In genomic region chr15:91289324-91289723, GRCh38 we compare ENCODE assay signal across 13 cellular contexts.
DNase-seq lines count a peak whose midpoint lies in the region; ATAC-seq and TF ChIP-seq lines count a peak whose summit lies in the region.
"Had no signal": no experiment of that assay in that cellular context is flagged by ENCODE, and none has a peak within 500 bp of the region (broad histone marks: within the 10 kb centered on the region; RNA-seq: fewer than 3 reads in every experiment).

No MANE protein-coding gene starts in this region.

- H3K79me2 ChIP-seq in MM.1S (ENCODE audit: low read length) = no peaks in the 10 kb centered on the region

- H3K27ac Mint-ChIP-seq in activated CD4-positive, alpha-beta memory T cell treated with anti-CD3 and anti-CD28 coated beads for 36 hours = no peak overlapping the region
- H3K27ac Mint-ChIP-seq in activated CD4-positive, alpha-beta memory T cell treated with anti-CD3 and anti-CD28 coated beads, Interleukin-2, amount 10 ng/mL, durations not matched to agents 7 days and 5 days = no peak overlapping the region
- H3K27ac Mint-ChIP-seq: IgD-negative memory B cell had no signal

- no peaks in the 10 kb centered on the region for H3K9me2 ChIP-seq in MM.1S (replicated peaks; ENCODE audit: insufficient read depth, low read length)

- H3K36me3 Mint-ChIP-seq in activated CD4-positive, alpha-beta memory T cell treated with anti-CD3 and anti-CD28 coated beads for 36 hours = no peaks in the 10 kb centered on the region
- no peaks in the 10 kb centered on the region for H3K36me3 Mint-ChIP-seq in activated CD4-positive, alpha-beta memory T cell treated with anti-CD3 and anti-CD28 coated beads, Interleukin-2, amount 10 ng/mL, durations not matched to agents 7 days and 5 days (ENCODE audit: low read depth)
- H3K36me3 Mint-ChIP-seq: activated naive CD4-positive, alpha-beta T cell treated with anti-CD3 and anti-CD28 coated beads, Interleukin-2, amount 50 U/mL, for 72 hours; IgD-negative memory B cell had no signal

- no peaks in the 10 kb centered on the region for H3K27me3 ChIP-seq in MM.1S (replicated peaks; ENCODE audit: insufficient read depth, low read length)
- H3K27me3 ChIP-seq in tibial nerve = no peaks in the 10 kb centered on the region

- H3K4me1 Mint-ChIP-seq in activated CD4-positive, alpha-beta memory T cell treated with anti-CD3 and anti-CD28 coated beads for 36 hours (ENCODE audit: low read depth) = no peaks in the 10 kb centered on the region
- no peaks in the 10 kb centered on the region for H3K4me1 Mint-ChIP-seq in activated CD4-positive, alpha-beta memory T cell treated with anti-CD3 and anti-CD28 coated beads, Interleukin-2, amount 10 ng/mL, durations not matched to agents 7 days and 5 days

- H3K27ac ChIP-seq in MM.1S (ENCODE audit: low read length) (no peak overlapping the region), tibial nerve (no peak overlapping the region)

- H3K9me3 ChIP-seq in MM.1S (replicated peaks; ENCODE audit: insufficient read depth, low read length) = no peaks in the 10 kb centered on the region
- H3K9me3 ChIP-seq in tibial nerve = no peaks in the 10 kb centered on the region

- H3K4me1 ChIP-seq in MM.1S (ENCODE audit: low read length) (no peaks in the 10 kb centered on the region), tibial nerve (no peaks in the 10 kb centered on the region)

- TF ChIP-seq CTCF in MM.1S (IDR thresholded peaks at IDR 0.05; ENCODE audit: low read length) (peak; percentile 24; the same call in 1 of the 2 replicates), tibial nerve (IDR thresholded peaks at IDR 0.05) (no peak)

- no peaks in the 10 kb centered on the region for H3K9me3 Mint-ChIP-seq in activated CD4-positive, alpha-beta memory T cell treated with anti-CD3 and anti-CD28 coated beads for 36 hours
- no peaks in the 10 kb centered on the region for H3K9me3 Mint-ChIP-seq in activated CD4-positive, alpha-beta memory T cell treated with anti-CD3 and anti-CD28 coated beads, Interleukin-2, amount 10 ng/mL, durations not matched to agents 7 days and 5 days
- H3K9me3 Mint-ChIP-seq: activated naive CD4-positive, alpha-beta T cell treated with anti-CD3 and anti-CD28 coated beads, Interleukin-2, amount 50 U/mL, for 72 hours had no signal

- CTCF ChIA-PET in activated CD4-positive, alpha-beta memory T cell treated with anti-CD3 and anti-CD28 coated beads for 36 hours (lab: Charles Lee) = interaction anchor here (0.5 to 0.8 kb wide), 2 partner anchors 18 to 788 kb away, joined by 3 read pairs; no protein-coding TSS in a partner anchor
- CTCF ChIA-PET in activated CD4-positive, alpha-beta memory T cell treated with anti-CD3 and anti-CD28 coated beads, Interleukin-2, amount 10 ng/mL, durations not matched to agents 7 days and 5 days (lab: Charles Lee) = no interaction called here

- no peak for TF ChIP-seq EP300 in tibial nerve (IDR thresholded peaks at IDR 0.05)

- no peak overlapping the region for H3K9ac ChIP-seq in MM.1S (ENCODE audit: low read length)

- intact Hi-C loops in activated CD4-positive, alpha-beta memory T cell treated with anti-CD3 and anti-CD28 coated beads for 36 hours (cut with micrococcal nuclease) = no loop called here

- no peak overlapping the region for H3K4me2 ChIP-seq in MM.1S (ENCODE audit: low read depth, low read length)

- DNase-seq in activated CD4-positive, alpha-beta memory T cell treated with anti-CD3 and anti-CD28 coated beads for 36 hours = peak; percentile 14
- no peak for DNase-seq in activated CD4-positive, alpha-beta memory T cell treated with anti-CD3 and anti-CD28 coated beads, Interleukin-2, amount 10 ng/mL, durations not matched to agents 7 days and 5 days
- DNase-seq in MM.1S = no peak
- peak; percentile 28 for DNase-seq in UCSD-AML1 (lab: John Stamatoyannopoulos, UW; ENCODE audit: unreplicated experiment)
- peak; percentile 22 for DNase-seq in pons (ENCODE audit: low spot score)
- DNase-seq in SHP77 treated with DMSO at 0.1 percent for 48 hours (lab: John Stamatoyannopoulos, UW) = no peak
- DNase-seq in tibial nerve (ENCODE audit: low spot score in 2 of 2) = no peak
- DNase-seq: activated CD4-positive, alpha-beta T cell treated with anti-CD3 and anti-CD28 coated beads, Interleukin-2, amount 50 U/mL, for 1 hour; head of caudate nucleus; NCI-H748 treated with DMSO at 0.1 percent for 48 hours had no signal

- H3K4me3 ChIP-seq in MM.1S (ENCODE audit: low read length) = no peak overlapping the region
- no peak overlapping the region for H3K4me3 ChIP-seq in tibial nerve

- H3K4me3 Mint-ChIP-seq in activated CD4-positive, alpha-beta memory T cell treated with anti-CD3 and anti-CD28 coated beads for 36 hours = no peak overlapping the region
- H3K4me3 Mint-ChIP-seq in activated CD4-positive, alpha-beta memory T cell treated with anti-CD3 and anti-CD28 coated beads, Interleukin-2, amount 10 ng/mL, durations not matched to agents 7 days and 5 days = no peak overlapping the region
- H3K4me3 Mint-ChIP-seq: IgD-negative memory B cell had no signal

- 75 to 80% methylated on average over 1 of the region's 1 CpG for WGBS in tibial nerve, 2 donors

- no peaks in the 10 kb centered on the region for H4K20me1 ChIP-seq in MM.1S (ENCODE audit: insufficient read depth, low read length)

- H3K36me3 ChIP-seq in MM.1S (replicated peaks; ENCODE audit: insufficient read depth, low read length) = no peaks in the 10 kb centered on the region
- no peaks in the 10 kb centered on the region for H3K36me3 ChIP-seq in tibial nerve

- no peak for ATAC-seq in activated CD4-positive, CD25-positive, alpha-beta regulatory T cell treated with anti-CD3 and anti-CD28 coated beads, Interleukin-2, amount 50 U/mL, for 24 hours

- no peak overlapping the region for H2AFZ ChIP-seq in MM.1S (ENCODE audit: low read length)

- no peak for TF ChIP-seq POLR2A in tibial nerve (IDR thresholded peaks at IDR 0.05)

- peaks cover 2% of the 10 kb centered on the region for H3K27me3 Mint-ChIP-seq in activated CD4-positive, alpha-beta memory T cell treated with anti-CD3 and anti-CD28 coated beads for 36 hours
- peaks cover 8% of the 10 kb centered on the region for H3K27me3 Mint-ChIP-seq in activated CD4-positive, alpha-beta memory T cell treated with anti-CD3 and anti-CD28 coated beads, Interleukin-2, amount 10 ng/mL, durations not matched to agents 7 days and 5 days

- POLR2A ChIA-PET in activated CD4-positive, alpha-beta memory T cell treated with anti-CD3 and anti-CD28 coated beads for 36 hours (lab: Charles Lee) = no interaction called here
- POLR2A ChIA-PET in activated CD4-positive, alpha-beta memory T cell treated with anti-CD3 and anti-CD28 coated beads, Interleukin-2, amount 10 ng/mL, durations not matched to agents 7 days and 5 days (lab: Charles Lee) = no interaction called here

- H3F3A ChIP-seq in MM.1S (ENCODE audit: insufficient read depth, low read length) = no peaks in the 10 kb centered on the region

Comparison
In these comparisons a context has a peak if more than half of its experiments do, and no peak if none do; other contexts are left out.
1. DNase-seq: peak in activated CD4-positive, alpha-beta memory T cell treated with anti-CD3 and anti-CD28 coated beads for 36 hours (single experiment), UCSD-AML1 (single experiment) and pons (single experiment); none in activated CD4-positive, alpha-beta memory T cell treated with anti-CD3 and anti-CD28 coated beads, Interleukin-2, amount 10 ng/mL, durations not matched to agents 7 days and 5 days (single experiment), MM.1S (single experiment), SHP77 treated with DMSO at 0.1 percent for 48 hours (single experiment) and tibial nerve (0 of 2).